In genomic region chr20:59581983-59582679, GRCh38 we compare ENCODE assay signal across 15 cellular contexts. TPM values are rescaled to one million over a fixed set of nuclear protein-coding genes. Genes with fewer than 3 reads are reported as not detected.
DNase-seq lines count a peak whose midpoint lies in the region; ATAC-seq and TF ChIP-seq lines count a peak whose summit lies in the region.
"Had no signal": no experiment of that assay in that cellular context is flagged by ENCODE, and none has a peak within 500 bp of the region (broad histone marks: within the 10 kb centered on the region; RNA-seq: fewer than 3 reads in every experiment).

No MANE protein-coding gene starts in this region.

- no peak overlapping the region for H3K4me3 Mint-ChIP-seq in type B pancreatic cell
- no peak overlapping the region for H3K4me3 Mint-ChIP-seq in activated T-cell treated with anti-CD3 and anti-CD28 coated beads, Interleukin-2, amount 50 U/mL, for 4 hours
- H3K4me3 Mint-ChIP-seq: CD8-positive, alpha-beta memory T cell had no signal

- DNase-seq in G401 (ENCODE audit: low spot score) = peak; percentile 64
- DNase-seq in RWPE2 (ENCODE audit: low spot score) = peak; percentile 42
- peak; percentile 78 for DNase-seq in osteoblast (ENCODE audit: insufficient read length, low spot score, missing footprints)
- no peak for DNase-seq in type B pancreatic cell (ENCODE audit: extremely low spot score, unreplicated experiment)
- DNase-seq in NCI-H2196 treated with DMSO at 0.1 percent for 48 hours (lab: John Stamatoyannopoulos, UW; ENCODE audit: unreplicated experiment) = no peak
- DNase-seq in activated T-cell treated with anti-CD3 and anti-CD28 coated beads, Interleukin-2, amount 50 U/mL, for 4 hours = no peak
- DNase-seq: BE2C; Caco-2; CD8-positive, alpha-beta memory T cell; DND-41; GF-D8 had no signal

- in situ Hi-C loops in G401 (cut with HindIII; ENCODE audit: low sequenced_read_pairs) = no loop called here

- H3K9me3 Mint-ChIP-seq in type B pancreatic cell = no peaks in the 10 kb centered on the region
- no peaks in the 10 kb centered on the region for H3K9me3 Mint-ChIP-seq in activated T-cell treated with anti-CD3 and anti-CD28 coated beads, Interleukin-2, amount 50 U/mL, for 4 hours
- H3K9me3 Mint-ChIP-seq: CD8-positive, alpha-beta memory T cell had no signal

- H3K27me3 ChIP-seq in RWPE2 (ENCODE audit: insufficient read depth, poor library complexity, severe bottlenecking) (peaks cover 96% of the 10 kb centered on the region), osteoblast (ENCODE audit: insufficient read depth, low read length) (no peaks in the 10 kb centered on the region)

- H3K27ac ChIP-seq in RWPE2 (ENCODE audit: poor library complexity, severe bottlenecking) (no peak overlapping the region), osteoblast (ENCODE audit: low read depth, low read length) (no peak overlapping the region)
- H3K27ac ChIP-seq: A549, HL-60 had no signal

- no peak overlapping the region for H3K4me2 ChIP-seq in osteoblast (ENCODE audit: insufficient read depth, low read length)
- H3K4me2 ChIP-seq: A549 had no signal

- H3K27me3 Mint-ChIP-seq in type B pancreatic cell = peaks cover 59% of the 10 kb centered on the region
- peaks cover 25% of the 10 kb centered on the region for H3K27me3 Mint-ChIP-seq in activated T-cell treated with anti-CD3 and anti-CD28 coated beads, Interleukin-2, amount 50 U/mL, for 4 hours (ENCODE audit: low read depth)

- H4K20me1 ChIP-seq in osteoblast (ENCODE audit: insufficient read depth, low read length) = no peaks in the 10 kb centered on the region

- H3K4me3 ChIP-seq in RWPE2 (ENCODE audit: severe bottlenecking) = no peak overlapping the region
- no peak overlapping the region for H3K4me3 ChIP-seq in osteoblast (ENCODE audit: insufficient read depth, low read length)
- H3K4me3 ChIP-seq: A549, HAP-1 had no signal

- no peaks in the 10 kb centered on the region for H3K79me2 ChIP-seq in osteoblast (ENCODE audit: insufficient read depth, low read length)

- peaks cover 37% of the 10 kb centered on the region for H3K4me1 Mint-ChIP-seq in type B pancreatic cell (ENCODE audit: unreplicated experiment)
- H3K4me1 Mint-ChIP-seq in activated T-cell treated with anti-CD3 and anti-CD28 coated beads, Interleukin-2, amount 50 U/mL, for 4 hours (ENCODE audit: low read depth) = peaks cover 7% of the 10 kb centered on the region
- H3K4me1 Mint-ChIP-seq: CD8-positive, alpha-beta memory T cell had no signal

- ATAC-seq in RWPE2 (ENCODE audit: low read depth) = no peak
- no peak for ATAC-seq in GM18870 (IDR thresholded peaks at IDR 0.05; ENCODE audit: unreplicated experiment)
- ATAC-seq in activated T-cell treated with anti-CD3 and anti-CD28 coated beads, Interleukin-2, amount 50 U/mL, for 4 hours = no peak
- ATAC-seq: A549 had no signal

- no peak for TF ChIP-seq CTCF in RWPE2 (IDR thresholded peaks at IDR 0.05; ENCODE audit: poor library complexity, severe bottlenecking)
- no peak for TF ChIP-seq CTCF in osteoblast (IDR thresholded peaks at IDR 0.05; ENCODE audit: extremely low read depth, low read depth, low read length)
- TF ChIP-seq CTCF in type B pancreatic cell (conservative IDR thresholded peaks at IDR 0.05) = no peak

- no peaks in the 10 kb centered on the region for H3K36me3 ChIP-seq in RWPE2 (ENCODE audit: low read depth)
- H3K36me3 ChIP-seq in osteoblast (ENCODE audit: insufficient read depth, low read length) = no peaks in the 10 kb centered on the region
- H3K36me3 ChIP-seq: BE2C, HAP-1 had no signal

- H3K4me1 ChIP-seq in RWPE2 (ENCODE audit: insufficient read depth, poor library complexity, severe bottlenecking) = no peaks in the 10 kb centered on the region
- H3K4me1 ChIP-seq in osteoblast (ENCODE audit: insufficient read depth, low read length) = no peaks in the 10 kb centered on the region
- H3K4me1 ChIP-seq: A549, BE2C, Caco-2, HAP-1 had no signal

- H2AFZ ChIP-seq in osteoblast (ENCODE audit: low read length) = no peak overlapping the region

- H3K9me3 ChIP-seq in RWPE2 (ENCODE audit: severe bottlenecking) (no peaks in the 10 kb centered on the region), osteoblast (ENCODE audit: low read depth, low read length) (no peaks in the 10 kb centered on the region)
- H3K9me3 ChIP-seq: A549, BE2C, Caco-2, HAP-1 had no signal

- H3K36me3 Mint-ChIP-seq in type B pancreatic cell = no peaks in the 10 kb centered on the region
- H3K36me3 Mint-ChIP-seq in activated T-cell treated with anti-CD3 and anti-CD28 coated beads, Interleukin-2, amount 50 U/mL, for 4 hours (ENCODE audit: insufficient read depth) = no peaks in the 10 kb centered on the region
- H3K36me3 Mint-ChIP-seq: CD8-positive, alpha-beta memory T cell had no signal

- peak overlapping the region; percentile 32 for H3K27ac Mint-ChIP-seq in type B pancreatic cell
- H3K27ac Mint-ChIP-seq: CD8-positive, alpha-beta memory T cell had no signal

RNA-seq across cellular contexts. Expression of gene PHACTR3, which starts 22.2 kb away (rescaled TPM):
- not detected in 2 replicates for total RNA-seq in G401 (2014; rRNA removed; shearing (Covaris generic))
- total RNA-seq in osteoblast (not detected in 2 replicates), type B pancreatic cell (ENCODE audit: low replicate concordance) (0.55 and 2.1 TPM in 2 replicates)
- total RNA-seq in activated T-cell treated with anti-CD3 and anti-CD28 coated beads, Interleukin-2, amount 50 U/mL, for 4 hours = under 1 TPM in 1 of 3 donors, not detected in 2; 0.11 TPM
- total RNA-seq: CD8-positive, alpha-beta memory T cell had no signal

Comparison
In these comparisons a context has a peak if more than half of its experiments do, and no peak if none do; other contexts are left out.
1. DNase-seq: peak in G401 (single experiment), RWPE2 (single experiment) and osteoblast (single experiment); none in type B pancreatic cell (single experiment), NCI-H2196 treated with DMSO at 0.1 percent for 48 hours (single experiment) and activated T-cell treated with anti-CD3 and anti-CD28 coated beads, Interleukin-2, amount 50 U/mL, for 4 hours (single experiment).